In the genomic region with DNA sequence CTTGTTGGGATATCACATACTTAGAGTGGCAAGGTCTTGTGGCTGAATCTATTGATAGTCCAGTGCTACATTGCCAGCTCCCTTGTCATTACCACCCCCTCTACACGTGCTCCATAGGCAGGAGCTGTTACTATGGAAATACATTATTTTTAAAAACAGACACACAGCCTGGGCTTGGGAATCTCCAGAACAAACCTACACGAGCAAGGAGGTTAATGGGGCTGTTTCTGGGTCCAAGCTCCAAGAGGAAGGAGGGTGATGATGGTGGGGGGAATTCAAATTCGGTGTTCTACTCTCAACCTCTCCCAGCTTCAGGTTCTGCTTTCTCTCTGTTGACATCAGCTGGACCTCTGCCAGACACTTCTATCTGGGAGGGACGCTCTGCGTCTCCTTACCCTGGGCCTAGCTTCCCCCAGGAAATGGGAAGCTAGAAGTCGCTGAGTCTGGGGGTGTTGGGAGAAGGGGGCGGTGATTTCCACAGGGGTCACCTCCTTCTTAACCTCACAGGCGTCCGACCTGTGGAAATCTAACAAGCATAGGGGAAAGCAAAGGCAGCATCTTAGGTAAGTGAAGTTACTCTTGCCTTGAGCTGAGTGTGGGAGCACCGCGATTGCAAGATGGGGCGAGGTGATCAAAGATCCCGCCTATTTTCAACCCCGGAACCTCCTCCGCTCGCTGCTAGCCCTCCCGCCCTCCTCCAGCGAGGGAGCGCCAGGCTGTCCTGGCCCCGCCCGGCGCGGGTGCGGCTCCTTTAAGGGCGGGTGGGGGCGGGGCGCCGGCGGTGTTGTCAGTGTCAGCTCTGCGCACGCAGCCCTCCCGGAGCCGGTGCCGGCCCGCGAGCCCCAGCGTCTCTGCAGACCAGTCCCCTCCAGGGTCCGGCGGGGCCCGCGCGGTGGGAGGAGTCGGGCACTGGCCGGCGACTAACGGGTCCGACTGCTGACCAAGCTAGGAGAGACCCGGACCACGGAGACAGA, we compare ENCODE assay signal across 8 cellular contexts. TPM values are rescaled to one million over a fixed set of nuclear protein-coding genes. Genes with fewer than 3 reads are reported as not detected.
A peak's percentile ranks its signal among the peaks of the same experiment; 100 is the strongest.
DNase-seq lines count a peak whose midpoint lies in the region; ATAC-seq and TF ChIP-seq lines count a peak whose summit lies in the region.

A gene (plus strand): TSS at position 781 of the 974 bp plus-strand sequence. CDS start 398 bp downstream, outside the sequence.

- no peak for TF ChIP-seq CTCF in AG04449 (IDR thresholded peaks at IDR 0.05; ENCODE audit: insufficient read depth, low read length, missing control alignments)
- TF ChIP-seq CTCF in activated B cell treated with CpG ODN at 0.5 μM for 24 hours (IDR thresholded peaks at IDR 0.05) = no peak

- H3K4me3 ChIP-seq in AG04449 (ENCODE audit: low read depth, low read length) = peak within 1 kb of the TSS; percentile 82

- ATAC-seq in GM18873 (IDR thresholded peaks at IDR 0.05; ENCODE audit: low FRiP score, unreplicated experiment) (peak; percentile 55), HG03139 (IDR thresholded peaks at IDR 0.05; ENCODE audit: unreplicated experiment) (peak; percentile 71), activated B cell treated with CpG ODN at 0.5 μM for 24 hours (ENCODE audit: low read depth) (peak; percentile 93)

- H3K27me3 Mint-ChIP-seq in activated B cell treated with CpG ODN at 0.5 μM for 24 hours = no peaks in the 10 kb centered on the region

- peak within 1 kb of the TSS; percentile 90 for H3K27ac Mint-ChIP-seq in activated B cell treated with CpG ODN at 0.5 μM for 24 hours

- H3K27ac ChIP-seq in caudate nucleus (ENCODE audit: low read depth, low read length) = peak within 1 kb of the TSS; percentile 68

- intact Hi-C loops in activated B cell treated with CpG ODN at 0.5 μM for 24 hours (cut with micrococcal nuclease) = loop anchor here (1.0 kb wide), 3 partner anchors 12 to 109 kb away; a partner anchor contains a TSS

- peak within 1 kb of the TSS; percentile 88 for H3K4me3 Mint-ChIP-seq in activated B cell treated with CpG ODN at 0.5 μM for 24 hours

- POLR2A ChIA-PET in AG04449 (lab: Yijun Ruan, JAX) = interaction anchor here (0.8 to 1.7 kb wide), 7 partner anchors 9 to 210 kb away, joined by 3 to 8 read pairs (median 3); a partner anchor contains a TSS
- POLR2A ChIA-PET in activated B cell treated with CpG ODN at 0.5 μM for 24 hours (lab: Charles Lee) = interaction anchor here (0.6 to 3.4 kb wide), 19 partner anchors 9 to 315 kb away, joined by 3 to 45 read pairs (median 5); a partner anchor contains a TSS

- H3K9me3 Mint-ChIP-seq in activated B cell treated with CpG ODN at 0.5 μM for 24 hours = no peaks in the 10 kb centered on the region

- H3K4me1 Mint-ChIP-seq in activated B cell treated with CpG ODN at 0.5 μM for 24 hours = peaks cover 41% of the 10 kb centered on the region

- CTCF ChIA-PET in AG04449 (lab: Yijun Ruan, JAX) = interaction anchor here (0.6 to 3.8 kb wide), 13 partner anchors 8 to 268 kb away, joined by 3 to 23 read pairs (median 4); a partner anchor contains a TSS
- CTCF ChIA-PET in activated B cell treated with CpG ODN at 0.5 μM for 24 hours (lab: Charles Lee) = interaction anchor here (0.8 to 1.2 kb wide), 3 partner anchors 14 to 99 kb away, joined by 3 to 5 read pairs (median 4); a partner anchor contains a TSS

- DNase-seq in AG04449 (ENCODE audit: low read depth, low spot score) = no peak
- peak; percentile 88 for DNase-seq in NCI-H226
- DNase-seq in activated B cell treated with CpG ODN at 0.5 μM for 24 hours = peak; percentile 74
- peak in 60 of 61 donors; percentile 29 to 94 (median 82) for DNase-seq in caudate nucleus (lab: John Stamatoyannopoulos, UW)
- peak; percentile 94 for DNase-seq in islet precursor cell
- DNase-seq in stimulated activated CD4-positive, alpha-beta T cell treated with anti-CD3 and anti-CD28 coated beads, Interleukin-12 subunit alpha, Interleukin-12 subunit beta, amount 100 ng/mL, for 24 hours (ENCODE audit: low read depth in 2 of 2) = peak; percentile 83 to 84

- H3K36me3 Mint-ChIP-seq in activated B cell treated with CpG ODN at 0.5 μM for 24 hours (ENCODE audit: low read depth) = peaks cover 18% of the 10 kb centered on the region

RNA-seq across cellular contexts. Expression of the gene that starts here (rescaled TPM):
- 6.5 and 6.7 TPM in 2 replicates for total RNA-seq in activated B cell treated with CpG ODN at 0.5 μM for 24 hours
